In genomic region chr16:30335028-30335597, GRCh38 we compare ENCODE assay signal across 8 cellular contexts. TPM values are rescaled to one million over a fixed set of nuclear protein-coding genes. Genes with fewer than 3 reads are reported as not detected.
A peak's percentile ranks its signal among the peaks of the same experiment; 100 is the strongest.
DNase-seq lines count a peak whose midpoint lies in the region; ATAC-seq and TF ChIP-seq lines count a peak whose summit lies in the region.
"Not testable (repeated sequence)": the region's sequence is repeated elsewhere in the genome, so short reads cannot be mapped to it uniquely, and the experiment has no call there.

No MANE protein-coding gene starts in this region.

- POLR2A ChIA-PET in AG04450 (lab: Yijun Ruan, JAX), result interaction anchor here (0.6 to 1.2 kb wide), 4 partner anchors 9 to 34 kb away, joined by 3 to 6 read pairs (median 4); no protein-coding TSS in a partner anchor

- H3K9me3 ChIP-seq in AG04450 (ENCODE audit: control insufficient read depth, insufficient read depth, low read length), result not testable (repeated sequence)

- in situ Hi-C loops in GM18951 (cut with MboI; ENCODE audit: low sequenced_read_pairs, unreplicated experiment), result not testable (repeated sequence)

- not testable (repeated sequence) for TF ChIP-seq CTCF in AG04450 (IDR thresholded peaks at IDR 0.05; ENCODE audit: low read depth, low read length); cardiac fibroblast (IDR thresholded peaks at IDR 0.05; ENCODE audit: low read depth, low read length)

- DNase-seq in AG04450 (ENCODE audit: low read depth, low spot score) (peak; percentile 27), NCI-H345 treated with DMSO at 0.1 percent for 48 hours (lab: John Stamatoyannopoulos, UW; ENCODE audit: unreplicated experiment) (peak; percentile 74), cardiac fibroblast (ENCODE audit: low read depth in 2 of 2) (peak; percentile 71 to 81), iris pigment epithelial cell (ENCODE audit: low read depth) (peak; percentile 75)
- peak; percentile 66 to 72 for DNase-seq in stimulated activated CD4-positive, alpha-beta T cell treated with anti-CD3 and anti-CD28 coated beads, Interleukin-12 subunit alpha, Interleukin-12 subunit beta, amount 100 ng/mL, for 24 hours (ENCODE audit: low read depth in 2 of 2)

- H3K27ac ChIP-seq in AG04450 (ENCODE audit: low read depth, low read length), result peak overlapping the region; percentile 61

- H3K4me3 ChIP-seq in AG04450 (ENCODE audit: low read depth, low read length) (peak overlapping the region; percentile 72), cardiac fibroblast (replicated peaks in 1 of 2; ENCODE audit: low read depth in 2 of 2, low read length in 2 of 2) (peak overlapping the region; percentile 52 to 70)

- H3K27me3 ChIP-seq in AG04450 (ENCODE audit: control insufficient read depth, insufficient read depth, low read length), result not testable (repeated sequence)

- peak; percentile 67 for ATAC-seq in HG03175 (IDR thresholded peaks at IDR 0.05; ENCODE audit: unreplicated experiment)
- ATAC-seq in activated CD4-positive, CD25-positive, alpha-beta regulatory T cell treated with anti-CD3 and anti-CD28 coated beads, Interleukin-2, amount 50 U/mL, for 24 hours, result peak; percentile 77 to 78

- peak; percentile 72 for TF ChIP-seq POLR2A in GM18951 (IDR thresholded peaks at IDR 0.05; ENCODE audit: extremely low read depth, insufficient read depth, insufficient read length)

- CTCF ChIA-PET in AG04450 (lab: Charles Lee), result interaction anchor here (1.2 kb wide), 1 partner anchor 243 kb away, joined by 3 read pairs; no protein-coding TSS in a partner anchor

RNA-seq across cellular contexts. Expression of gene CD2BP2, which starts 20.0 kb away (rescaled TPM):
- 48.9 and 49.5 TPM in 2 replicates for polyA plus RNA-seq in AG04450 (2011; rRNA removed)
- polyA minus RNA-seq in AG04450 (2011; rRNA and poly(A)+ RNA removed), result 26.9 and 36.6 TPM in 2 replicates

RNA-seq across cellular contexts. Expression of gene TBC1D10B, which starts 35.2 kb away (rescaled TPM):
- polyA plus RNA-seq in AG04450 (2011; rRNA removed), result 12.0 and 14.8 TPM in 2 replicates
- 16.8 and 18.3 TPM in 2 replicates for polyA minus RNA-seq in AG04450 (2011; rRNA and poly(A)+ RNA removed)

RNA-seq across cellular contexts. Expression of gene MYL11, which starts 39.5 kb away (rescaled TPM):
- 0.55 TPM in 1 of 2 replicates, not detected in the other for polyA plus RNA-seq in AG04450 (2011; rRNA removed)
- not detected in 2 replicates for polyA minus RNA-seq in AG04450 (2011; rRNA and poly(A)+ RNA removed)

RNA-seq across cellular contexts. Expression of gene SEPTIN1, which starts 47.2 kb away (rescaled TPM):
- not detected in 2 replicates for polyA plus RNA-seq in AG04450 (2011; rRNA removed)
- polyA minus RNA-seq in AG04450 (2011; rRNA and poly(A)+ RNA removed), result 0.51 TPM in 1 of 2 replicates, not detected in the other

Comparison
In these comparisons a context has a peak if more than half of its experiments do, and no peak if none do; other contexts are left out.
1. Peak in every context shown above with its lines: DNase-seq, ATAC-seq, H3K4me3 ChIP-seq and H3K27ac ChIP-seq.